In genomic region chr1:162014202-162014601, GRCh38 we compare ENCODE assay signal across 28 cellular contexts. TPM values are rescaled to one million over a fixed set of nuclear protein-coding genes. Genes with fewer than 3 reads are reported as not detected.
"Had no signal": no experiment of that assay in that cellular context is flagged by ENCODE, and none has a peak within 500 bp of the region (broad histone marks: within the 10 kb centered on the region; RNA-seq: fewer than 3 reads in every experiment).

No MANE protein-coding gene starts in this region.

- H3K9me3 ChIP-seq: esophagus squamous epithelium had no signal

- H3K27me3 Mint-ChIP-seq: activated naive CD8-positive, alpha-beta T cell; activated T-cell treated with anti-CD3 and anti-CD28 coated beads, Interleukin-2, amount 50 U/mL, for 24 hours had no signal

- H3K4me3 ChIP-seq: coronary artery, esophagus squamous epithelium, gastroesophageal sphincter had no signal

- ATAC-seq: activated T-helper 17 cell treated with anti-CD3 and anti-CD28 coated beads, Interleukin-2, amount 50 U/mL, for 72 hours; gastroesophageal sphincter had no signal

- DNase-seq: activated CD4-positive, alpha-beta memory T cell treated with anti-CD3 and anti-CD28 coated beads, Interleukin-2, amount 10 ng/mL, durations not matched to agents 7 days and 5 days; activated CD4-positive, alpha-beta T cell treated with anti-CD3 and anti-CD28 coated beads for 1 hour; activated CD4-positive, alpha-beta T cell treated with anti-CD3 and anti-CD28 coated beads for 4 hours; activated CD4-positive, alpha-beta T cell treated with anti-CD3 and anti-CD28 coated beads, Interleukin-2, amount 10 ng/mL, durations not matched to agents 7 days and 5 days; activated CD4-positive, alpha-beta T cell treated with anti-CD3 and anti-CD28 coated beads, Interleukin-2, amount 50 U/mL, for 4 hours; activated CD8-positive, alpha-beta memory T cell treated with anti-CD3 and anti-CD28 coated beads, Interleukin-2, amount 50 U/mL, for 48 hours; activated effector memory CD4-positive, alpha-beta T cell treated with Interleukin-2 at 50 U/mL for 16 hours; activated gamma-delta T cell treated with Interleukin-2 at 50 U/mL for 16 hours; activated naive CD4-positive, alpha-beta T cell treated with anti-CD3 and anti-CD28 coated beads, Interleukin-2, amount 50 U/mL, for 16 hours; activated naive CD4-positive, alpha-beta T cell treated with Interleukin-2 at 50 U/mL for 16 hours; activated T-cell treated with anti-CD3 and anti-CD28 coated beads for 4 hours; activated T-cell treated with anti-CD3 and anti-CD28 coated beads, Interleukin-2, amount 50 U/mL, for 24 hours; amniotic stem cell; anterior cingulate cortex; brain microvascular endothelial cell; dermis blood vessel endothelial cell; effector CD4-positive, alpha-beta T cell; esophagus squamous epithelium; foreskin melanocyte; T-helper 2 cell had no signal

- H3K4me3 Mint-ChIP-seq: activated CD4-positive, alpha-beta memory T cell treated with anti-CD3 and anti-CD28 coated beads, Interleukin-2, amount 10 ng/mL, durations not matched to agents 7 days and 5 days; activated CD4-positive, alpha-beta T cell treated with anti-CD3 and anti-CD28 coated beads, Interleukin-2, amount 10 ng/mL, durations not matched to agents 7 days and 5 days; activated naive CD8-positive, alpha-beta T cell; activated T-cell treated with anti-CD3 and anti-CD28 coated beads, Interleukin-2, amount 50 U/mL, for 24 hours; activated T-helper 17 cell treated with anti-CD3 and anti-CD28 coated beads, Interleukin-2, amount 50 U/mL, for 72 hours; central memory CD8-positive, alpha-beta T cell had no signal

- H3K4me1 Mint-ChIP-seq: activated CD4-positive, alpha-beta memory T cell treated with anti-CD3 and anti-CD28 coated beads, Interleukin-2, amount 10 ng/mL, durations not matched to agents 7 days and 5 days; activated CD4-positive, alpha-beta T cell treated with anti-CD3 and anti-CD28 coated beads, Interleukin-2, amount 10 ng/mL, durations not matched to agents 7 days and 5 days; activated T-helper 17 cell treated with anti-CD3 and anti-CD28 coated beads, Interleukin-2, amount 50 U/mL, for 72 hours; central memory CD8-positive, alpha-beta T cell had no signal

- H3K27ac ChIP-seq: brain microvascular endothelial cell, coronary artery, epithelial cell of prostate, esophagus squamous epithelium, gastroesophageal sphincter had no signal

- H3K27me3 ChIP-seq: brain microvascular endothelial cell had no signal

- H3K9me3 Mint-ChIP-seq: activated CD4-positive, alpha-beta memory T cell treated with anti-CD3 and anti-CD28 coated beads, Interleukin-2, amount 10 ng/mL, durations not matched to agents 7 days and 5 days; activated T-helper 17 cell treated with anti-CD3 and anti-CD28 coated beads, Interleukin-2, amount 50 U/mL, for 72 hours; central memory CD8-positive, alpha-beta T cell had no signal

- H3K27ac Mint-ChIP-seq: activated CD4-positive, alpha-beta memory T cell treated with anti-CD3 and anti-CD28 coated beads, Interleukin-2, amount 10 ng/mL, durations not matched to agents 7 days and 5 days; activated CD4-positive, alpha-beta T cell treated with anti-CD3 and anti-CD28 coated beads, Interleukin-2, amount 10 ng/mL, durations not matched to agents 7 days and 5 days; activated naive CD8-positive, alpha-beta T cell; activated T-cell treated with anti-CD3 and anti-CD28 coated beads, Interleukin-2, amount 50 U/mL, for 24 hours; activated T-helper 17 cell treated with anti-CD3 and anti-CD28 coated beads, Interleukin-2, amount 50 U/mL, for 72 hours had no signal

- H3K36me3 ChIP-seq: brain microvascular endothelial cell, esophagus squamous epithelium, gastroesophageal sphincter had no signal

RNA-seq across cellular contexts. Expression of gene OLFML2B, which starts 9.5 kb away (rescaled TPM):
- total RNA-seq: activated CD4-positive, alpha-beta memory T cell treated with anti-CD3 and anti-CD28 coated beads, Interleukin-2, amount 10 ng/mL, durations not matched to agents 7 days and 5 days; activated CD4-positive, alpha-beta T cell treated with anti-CD3 and anti-CD28 coated beads, Interleukin-2, amount 10 ng/mL, durations not matched to agents 7 days and 5 days; activated T-helper 17 cell treated with anti-CD3 and anti-CD28 coated beads, Interleukin-2, amount 50 U/mL, for 72 hours; bronchial epithelial cell; T-helper 1 cell treated with Interleukin-12 subunit alpha and Interleukin-12 subunit beta and Interleukin-4 antibody, amounts not matched to agents 30 ng/mL and 1 ng/mL, for 36 hours had no signal

RNA-seq across cellular contexts. Expression of gene NOS1AP, which starts 55.3 kb away (rescaled TPM):
- total RNA-seq: T-helper 1 cell treated with Interleukin-12 subunit alpha and Interleukin-12 subunit beta and Interleukin-4 antibody, amounts not matched to agents 30 ng/mL and 1 ng/mL, for 36 hours had no signal
